In genomic region chr2:236177604-236177966, GRCh38 we compare ENCODE assay signal across 2 cellular contexts.
TF ChIP-seq lines count a peak whose summit lies in the region.

No MANE protein-coding gene starts in this region.

TF ChIP-seq in GM12878, 131 proteins besides CTCF, POLR2A, EP300 and RAD21 (continued from another document):
- TF ChIP-seq, protein P1, sequence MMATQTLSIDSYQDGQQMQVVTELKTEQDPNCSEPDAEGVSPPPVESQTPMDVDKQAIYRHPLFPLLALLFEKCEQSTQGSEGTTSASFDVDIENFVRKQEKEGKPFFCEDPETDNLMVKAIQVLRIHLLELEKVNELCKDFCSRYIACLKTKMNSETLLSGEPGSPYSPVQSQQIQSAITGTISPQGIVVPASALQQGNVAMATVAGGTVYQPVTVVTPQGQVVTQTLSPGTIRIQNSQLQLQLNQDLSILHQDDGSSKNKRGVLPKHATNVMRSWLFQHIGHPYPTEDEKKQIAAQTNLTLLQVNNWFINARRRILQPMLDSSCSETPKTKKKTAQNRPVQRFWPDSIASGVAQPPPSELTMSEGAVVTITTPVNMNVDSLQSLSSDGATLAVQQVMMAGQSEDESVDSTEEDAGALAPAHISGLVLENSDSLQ (IDR thresholded peaks at IDR 0.05): no peak
- TF ChIP-seq RAD51 (IDR thresholded peaks at IDR 0.05) (no peak), CBFB (IDR thresholded peaks at IDR 0.05; ENCODE audit: low read depth) (no peak), STAT1 (conservative IDR thresholded peaks at IDR 0.05) (no peak), IKZF1 (conservative IDR thresholded peaks at IDR 0.05) (no peak)
- TF ChIP-seq, protein P2, sequence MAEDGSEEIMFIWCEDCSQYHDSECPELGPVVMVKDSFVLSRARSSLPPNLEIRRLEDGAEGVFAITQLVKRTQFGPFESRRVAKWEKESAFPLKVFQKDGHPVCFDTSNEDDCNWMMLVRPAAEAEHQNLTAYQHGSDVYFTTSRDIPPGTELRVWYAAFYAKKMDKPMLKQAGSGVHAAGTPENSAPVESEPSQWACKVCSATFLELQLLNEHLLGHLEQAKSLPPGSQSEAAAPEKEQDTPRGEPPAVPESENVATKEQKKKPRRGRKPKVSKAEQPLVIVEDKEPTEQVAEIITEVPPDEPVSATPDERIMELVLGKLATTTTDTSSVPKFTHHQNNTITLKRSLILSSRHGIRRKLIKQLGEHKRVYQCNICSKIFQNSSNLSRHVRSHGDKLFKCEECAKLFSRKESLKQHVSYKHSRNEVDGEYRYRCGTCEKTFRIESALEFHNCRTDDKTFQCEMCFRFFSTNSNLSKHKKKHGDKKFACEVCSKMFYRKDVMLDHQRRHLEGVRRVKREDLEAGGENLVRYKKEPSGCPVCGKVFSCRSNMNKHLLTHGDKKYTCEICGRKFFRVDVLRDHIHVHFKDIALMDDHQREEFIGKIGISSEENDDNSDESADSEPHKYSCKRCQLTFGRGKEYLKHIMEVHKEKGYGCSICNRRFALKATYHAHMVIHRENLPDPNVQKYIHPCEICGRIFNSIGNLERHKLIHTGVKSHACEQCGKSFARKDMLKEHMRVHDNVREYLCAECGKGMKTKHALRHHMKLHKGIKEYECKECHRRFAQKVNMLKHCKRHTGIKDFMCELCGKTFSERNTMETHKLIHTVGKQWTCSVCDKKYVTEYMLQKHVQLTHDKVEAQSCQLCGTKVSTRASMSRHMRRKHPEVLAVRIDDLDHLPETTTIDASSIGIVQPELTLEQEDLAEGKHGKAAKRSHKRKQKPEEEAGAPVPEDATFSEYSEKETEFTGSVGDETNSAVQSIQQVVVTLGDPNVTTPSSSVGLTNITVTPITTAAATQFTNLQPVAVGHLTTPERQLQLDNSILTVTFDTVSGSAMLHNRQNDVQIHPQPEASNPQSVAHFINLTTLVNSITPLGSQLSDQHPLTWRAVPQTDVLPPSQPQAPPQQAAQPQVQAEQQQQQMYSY (CRISPR knock-in tag; IDR thresholded peaks at IDR 0.05): no peak

TF ChIP-seq in HepG2, 621 proteins besides CTCF, POLR2A, EP300 and RAD21 (continues in another document):
- no peak for TF ChIP-seq ATF2 (CRISPR knock-in tag; IDR thresholded peaks at IDR 0.05)
- TF ChIP-seq, protein P3, sequence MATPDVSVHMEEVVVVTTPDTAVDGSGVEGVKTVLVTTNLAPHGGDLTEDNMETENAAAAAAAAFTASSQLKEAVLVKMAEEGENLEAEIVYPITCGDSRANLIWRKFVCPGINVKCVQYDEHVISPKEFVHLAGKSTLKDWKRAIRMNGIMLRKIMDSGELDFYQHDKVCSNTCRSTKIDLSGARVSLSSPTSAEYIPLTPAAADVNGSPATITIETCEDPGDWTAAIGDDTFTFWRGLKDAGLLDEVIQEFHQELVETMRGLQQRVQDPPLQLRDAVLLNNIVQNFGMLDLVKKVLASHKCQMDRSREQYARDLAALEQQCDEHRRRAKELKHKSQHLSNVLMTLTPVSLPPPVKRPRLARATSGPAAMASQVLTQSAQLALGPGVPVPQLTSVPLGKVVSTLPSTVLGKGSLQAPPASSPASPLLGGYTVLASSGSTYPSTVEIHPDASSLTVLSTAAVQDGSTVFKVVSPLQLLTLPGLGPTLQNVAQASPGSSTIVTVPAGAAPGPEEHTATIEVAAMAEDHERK (CRISPR knock-in tag; IDR thresholded peaks at IDR 0.05; ENCODE audit: low read depth): no peak
- no peak for TF ChIP-seq CREM (IDR thresholded peaks at IDR 0.05)
- no peak for TF ChIP-seq CREM (CRISPR knock-in tag; IDR thresholded peaks at IDR 0.05)
- TF ChIP-seq HOXA3 (CRISPR knock-in tag; IDR thresholded peaks at IDR 0.05): 0 out of 2 replicates have a peak, but pooled peaks have one; percentile 9
- no peak for TF ChIP-seq MED13 (CRISPR knock-in tag; IDR thresholded peaks at IDR 0.05)
- TF ChIP-seq NR2F1 (CRISPR knock-in tag; IDR thresholded peaks at IDR 0.05): no peak
- no peak for TF ChIP-seq ZNF337 (CRISPR knock-in tag; IDR thresholded peaks at IDR 0.05; ENCODE audit: borderline replicate concordance, low read depth)
- peak; percentile 45; the same call in 1 of the 2 replicates for TF ChIP-seq ZNF280B (CRISPR knock-in tag; IDR thresholded peaks at IDR 0.05; ENCODE audit: borderline replicate concordance)
- peak; percentile 86 for TF ChIP-seq ZNF263 (CRISPR knock-in tag; IDR thresholded peaks at IDR 0.05)
- TF ChIP-seq ZNF776 (CRISPR knock-in tag; IDR thresholded peaks at IDR 0.05): no peak
- no peak for TF ChIP-seq ZNF253 (CRISPR knock-in tag; IDR thresholded peaks at IDR 0.05; ENCODE audit: borderline replicate concordance)
- TF ChIP-seq, protein P4, sequence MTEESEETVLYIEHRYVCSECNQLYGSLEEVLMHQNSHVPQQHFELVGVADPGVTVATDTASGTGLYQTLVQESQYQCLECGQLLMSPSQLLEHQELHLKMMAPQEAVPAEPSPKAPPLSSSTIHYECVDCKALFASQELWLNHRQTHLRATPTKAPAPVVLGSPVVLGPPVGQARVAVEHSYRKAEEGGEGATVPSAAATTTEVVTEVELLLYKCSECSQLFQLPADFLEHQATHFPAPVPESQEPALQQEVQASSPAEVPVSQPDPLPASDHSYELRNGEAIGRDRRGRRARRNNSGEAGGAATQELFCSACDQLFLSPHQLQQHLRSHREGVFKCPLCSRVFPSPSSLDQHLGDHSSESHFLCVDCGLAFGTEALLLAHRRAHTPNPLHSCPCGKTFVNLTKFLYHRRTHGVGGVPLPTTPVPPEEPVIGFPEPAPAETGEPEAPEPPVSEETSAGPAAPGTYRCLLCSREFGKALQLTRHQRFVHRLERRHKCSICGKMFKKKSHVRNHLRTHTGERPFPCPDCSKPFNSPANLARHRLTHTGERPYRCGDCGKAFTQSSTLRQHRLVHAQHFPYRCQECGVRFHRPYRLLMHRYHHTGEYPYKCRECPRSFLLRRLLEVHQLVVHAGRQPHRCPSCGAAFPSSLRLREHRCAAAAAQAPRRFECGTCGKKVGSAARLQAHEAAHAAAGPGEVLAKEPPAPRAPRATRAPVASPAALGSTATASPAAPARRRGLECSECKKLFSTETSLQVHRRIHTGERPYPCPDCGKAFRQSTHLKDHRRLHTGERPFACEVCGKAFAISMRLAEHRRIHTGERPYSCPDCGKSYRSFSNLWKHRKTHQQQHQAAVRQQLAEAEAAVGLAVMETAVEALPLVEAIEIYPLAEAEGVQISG (CRISPR knock-in tag; IDR thresholded peaks at IDR 0.05): 0 out of 2 replicates have a peak, but pooled peaks have one; percentile 8
- no peak for TF ChIP-seq GTF2F1 (IDR thresholded peaks at IDR 0.05; ENCODE audit: low read length)
- TF ChIP-seq, protein P5, sequence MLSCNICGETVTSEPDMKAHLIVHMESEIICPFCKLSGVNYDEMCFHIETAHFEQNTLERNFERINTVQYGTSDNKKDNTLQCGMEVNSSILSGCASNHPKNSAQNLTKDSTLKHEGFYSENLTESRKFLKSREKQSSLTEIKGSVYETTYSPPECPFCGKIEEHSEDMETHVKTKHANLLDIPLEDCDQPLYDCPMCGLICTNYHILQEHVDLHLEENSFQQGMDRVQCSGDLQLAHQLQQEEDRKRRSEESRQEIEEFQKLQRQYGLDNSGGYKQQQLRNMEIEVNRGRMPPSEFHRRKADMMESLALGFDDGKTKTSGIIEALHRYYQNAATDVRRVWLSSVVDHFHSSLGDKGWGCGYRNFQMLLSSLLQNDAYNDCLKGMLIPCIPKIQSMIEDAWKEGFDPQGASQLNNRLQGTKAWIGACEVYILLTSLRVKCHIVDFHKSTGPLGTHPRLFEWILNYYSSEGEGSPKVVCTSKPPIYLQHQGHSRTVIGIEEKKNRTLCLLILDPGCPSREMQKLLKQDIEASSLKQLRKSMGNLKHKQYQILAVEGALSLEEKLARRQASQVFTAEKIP (CRISPR knock-in tag; IDR thresholded peaks at IDR 0.05; ENCODE audit: borderline replicate concordance): no peak
- no peak for TF ChIP-seq ZNF326 (CRISPR knock-in tag; IDR thresholded peaks at IDR 0.05; ENCODE audit: borderline replicate concordance)
- TF ChIP-seq ZNF501 (CRISPR knock-in tag; IDR thresholded peaks at IDR 0.05): no peak
- TF ChIP-seq KLF11 (CRISPR knock-in tag; IDR thresholded peaks at IDR 0.05): no peak
- no peak for TF ChIP-seq SAP130 (CRISPR knock-in tag; IDR thresholded peaks at IDR 0.05; ENCODE audit: low read depth)
- TF ChIP-seq, protein P6, sequence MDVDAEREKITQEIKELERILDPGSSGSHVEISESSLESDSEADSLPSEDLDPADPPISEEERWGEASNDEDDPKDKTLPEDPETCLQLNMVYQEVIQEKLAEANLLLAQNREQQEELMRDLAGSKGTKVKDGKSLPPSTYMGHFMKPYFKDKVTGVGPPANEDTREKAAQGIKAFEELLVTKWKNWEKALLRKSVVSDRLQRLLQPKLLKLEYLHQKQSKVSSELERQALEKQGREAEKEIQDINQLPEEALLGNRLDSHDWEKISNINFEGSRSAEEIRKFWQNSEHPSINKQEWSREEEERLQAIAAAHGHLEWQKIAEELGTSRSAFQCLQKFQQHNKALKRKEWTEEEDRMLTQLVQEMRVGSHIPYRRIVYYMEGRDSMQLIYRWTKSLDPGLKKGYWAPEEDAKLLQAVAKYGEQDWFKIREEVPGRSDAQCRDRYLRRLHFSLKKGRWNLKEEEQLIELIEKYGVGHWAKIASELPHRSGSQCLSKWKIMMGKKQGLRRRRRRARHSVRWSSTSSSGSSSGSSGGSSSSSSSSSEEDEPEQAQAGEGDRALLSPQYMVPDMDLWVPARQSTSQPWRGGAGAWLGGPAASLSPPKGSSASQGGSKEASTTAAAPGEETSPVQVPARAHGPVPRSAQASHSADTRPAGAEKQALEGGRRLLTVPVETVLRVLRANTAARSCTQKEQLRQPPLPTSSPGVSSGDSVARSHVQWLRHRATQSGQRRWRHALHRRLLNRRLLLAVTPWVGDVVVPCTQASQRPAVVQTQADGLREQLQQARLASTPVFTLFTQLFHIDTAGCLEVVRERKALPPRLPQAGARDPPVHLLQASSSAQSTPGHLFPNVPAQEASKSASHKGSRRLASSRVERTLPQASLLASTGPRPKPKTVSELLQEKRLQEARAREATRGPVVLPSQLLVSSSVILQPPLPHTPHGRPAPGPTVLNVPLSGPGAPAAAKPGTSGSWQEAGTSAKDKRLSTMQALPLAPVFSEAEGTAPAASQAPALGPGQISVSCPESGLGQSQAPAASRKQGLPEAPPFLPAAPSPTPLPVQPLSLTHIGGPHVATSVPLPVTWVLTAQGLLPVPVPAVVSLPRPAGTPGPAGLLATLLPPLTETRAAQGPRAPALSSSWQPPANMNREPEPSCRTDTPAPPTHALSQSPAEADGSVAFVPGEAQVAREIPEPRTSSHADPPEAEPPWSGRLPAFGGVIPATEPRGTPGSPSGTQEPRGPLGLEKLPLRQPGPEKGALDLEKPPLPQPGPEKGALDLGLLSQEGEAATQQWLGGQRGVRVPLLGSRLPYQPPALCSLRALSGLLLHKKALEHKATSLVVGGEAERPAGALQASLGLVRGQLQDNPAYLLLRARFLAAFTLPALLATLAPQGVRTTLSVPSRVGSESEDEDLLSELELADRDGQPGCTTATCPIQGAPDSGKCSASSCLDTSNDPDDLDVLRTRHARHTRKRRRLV (CRISPR knock-in tag; IDR thresholded peaks at IDR 0.05): no peak
- TF ChIP-seq ZBTB4 (CRISPR knock-in tag; IDR thresholded peaks at IDR 0.05; ENCODE audit: borderline replicate concordance): 0 out of 2 replicates have a peak, but pooled peaks have one; percentile 22
- peak; percentile 8; the same call in 1 of the 2 replicates for TF ChIP-seq UBTF (CRISPR knock-in tag; IDR thresholded peaks at IDR 0.05)
- TF ChIP-seq ZBTB7B (CRISPR knock-in tag; IDR thresholded peaks at IDR 0.05): no peak
